In the genomic region with DNA sequence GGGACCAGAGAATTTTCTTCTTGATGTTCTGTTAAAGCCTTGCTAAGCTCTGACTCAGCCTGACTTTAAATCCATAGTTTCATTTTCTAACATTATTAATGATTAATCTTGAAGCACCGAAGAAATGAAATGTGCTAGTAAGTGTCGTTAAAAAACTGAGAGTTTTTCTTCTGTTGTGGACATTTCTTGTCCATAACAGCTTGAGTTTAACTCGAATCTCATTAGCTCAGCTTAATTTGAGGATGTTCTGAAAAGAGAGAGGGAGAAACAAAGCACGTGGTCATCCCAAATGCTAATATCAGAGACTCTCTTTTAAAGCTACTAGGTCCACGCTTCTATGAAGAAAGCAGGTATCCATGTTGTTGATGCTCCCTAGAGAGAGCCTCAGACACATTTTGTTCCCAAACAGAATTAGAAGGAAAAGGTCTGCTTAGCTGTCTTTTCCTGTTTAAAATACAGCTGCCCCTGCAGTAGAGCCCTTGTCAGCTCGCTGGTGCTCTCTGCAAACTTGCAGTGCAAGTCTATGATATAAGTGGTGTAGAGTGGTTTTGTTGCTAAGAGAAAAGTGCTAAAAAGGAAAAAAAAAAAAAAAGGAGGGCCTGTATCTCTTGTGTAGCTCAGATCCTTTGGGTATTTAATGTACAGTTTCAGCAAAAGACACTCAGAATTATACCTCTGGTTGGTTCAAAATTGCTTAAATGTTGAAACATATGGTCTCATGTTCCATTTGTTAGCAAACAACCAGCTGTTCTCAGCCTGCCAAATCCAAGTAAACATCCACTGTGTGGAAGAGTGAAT, we compare ENCODE assay signal across 8 cellular contexts.
A peak's percentile ranks its signal among the peaks of the same experiment; 100 is the strongest.
DNase-seq lines count a peak whose midpoint lies in the region; ATAC-seq and TF ChIP-seq lines count a peak whose summit lies in the region.
"Had no signal": no experiment of that assay in that cellular context is flagged by ENCODE, and none has a peak within 500 bp of the region (broad histone marks: within the 10 kb centered on the region; RNA-seq: fewer than 3 reads in every experiment).

No MANE protein-coding gene starts in this region.

- H3K27ac ChIP-seq in lower lobe of right lung = peak overlapping the region; percentile 78
- peak overlapping the region; percentile 83 for H3K27ac ChIP-seq in upper lobe of right lung

- DNase-seq in NCI-H2227 treated with DMSO at 0.1 percent for 48 hours (lab: John Stamatoyannopoulos, UW) (peak; percentile 64), dermis blood vessel endothelial cell (peak; percentile 8), lower lobe of right lung (no peak), upper lobe of right lung (no peak), NCI-H128 (lab: John Stamatoyannopoulos, UW; ENCODE audit: unreplicated experiment) (no peak)
- no peak for DNase-seq in activated CD4-positive, CD25-positive, alpha-beta regulatory T cell treated with anti-CD3 and anti-CD28 coated beads, Interleukin-2, amount 50 U/mL, for 72 hours
- DNase-seq: activated CD4-positive, alpha-beta memory T cell treated with anti-CD3 and anti-CD28 coated beads for 36 hours had no signal

- intact Hi-C loops in lower lobe of right lung (cut with DNase I) = no loop called here
- intact Hi-C loops in upper lobe of right lung (cut with DNase I) = loop anchor here (5.0 kb wide), 1 partner anchor 44 kb away; no protein-coding TSS in a partner anchor

- H3K4me3 ChIP-seq in lower lobe of right lung (peak overlapping the region; percentile 12), upper lobe of right lung (peak overlapping the region; percentile 25)

- no peak for TF ChIP-seq CTCF in lower lobe of right lung (IDR thresholded peaks at IDR 0.05)
- no peak for TF ChIP-seq CTCF in upper lobe of right lung (IDR thresholded peaks at IDR 0.05)

- peaks cover 40% of the 10 kb centered on the region for H3K4me1 ChIP-seq in lower lobe of right lung
- H3K4me1 ChIP-seq in upper lobe of right lung = peaks cover 31% of the 10 kb centered on the region

- H3K27me3 ChIP-seq in lower lobe of right lung (ENCODE audit: low read depth) (no peaks in the 10 kb centered on the region), upper lobe of right lung (no peaks in the 10 kb centered on the region)

- ATAC-seq in lower lobe of right lung (peak; percentile 29 to 61), upper lobe of right lung (peak; percentile 62), HG03521 (IDR thresholded peaks at IDR 0.05; ENCODE audit: unreplicated experiment) (no peak)

- no peaks in the 10 kb centered on the region for H3K36me3 ChIP-seq in lower lobe of right lung
- no peaks in the 10 kb centered on the region for H3K36me3 ChIP-seq in upper lobe of right lung

- H3K9me3 ChIP-seq in lower lobe of right lung (no peaks in the 10 kb centered on the region), upper lobe of right lung (no peaks in the 10 kb centered on the region)

Comparison
In these comparisons a context has a peak if more than half of its experiments do, and no peak if none do; other contexts are left out.
1. DNase-seq: peak in NCI-H2227 treated with DMSO at 0.1 percent for 48 hours (single experiment) and dermis blood vessel endothelial cell (single experiment); none in lower lobe of right lung (single experiment), upper lobe of right lung (single experiment), activated CD4-positive, CD25-positive, alpha-beta regulatory T cell treated with anti-CD3 and anti-CD28 coated beads, Interleukin-2, amount 50 U/mL, for 72 hours (single experiment) and NCI-H128 (single experiment).